ENCODE assay signal across 26 cellular contexts in the genomic region with DNA sequence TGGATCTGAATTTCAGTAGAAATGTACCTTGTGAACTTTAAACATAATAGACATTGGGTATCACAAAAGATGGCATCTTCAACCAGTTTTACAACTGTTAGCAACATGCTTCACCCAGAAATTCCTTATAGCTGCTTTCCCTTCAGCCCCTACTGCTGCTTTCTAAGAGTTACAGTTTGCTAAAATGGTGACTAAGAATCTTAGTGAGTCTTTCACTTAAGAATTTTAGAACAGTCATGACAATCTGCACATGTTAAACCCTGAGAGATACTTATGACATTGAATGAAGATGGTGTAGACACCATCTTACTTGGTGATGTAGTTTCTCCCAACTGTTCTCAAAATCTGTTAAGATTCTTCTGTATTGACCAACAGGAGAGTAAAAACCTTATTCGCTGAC.
"Had no signal": no experiment of that assay in that cellular context is flagged by ENCODE, and none has a peak within 500 bp of the region (broad histone marks: within the 10 kb centered on the region; RNA-seq: fewer than 3 reads in every experiment).

No MANE protein-coding gene starts in this region.

- H3K27ac Mint-ChIP-seq: activated CD4-positive, alpha-beta T cell treated with anti-CD3 and anti-CD28 coated beads, Interleukin-2, amount 10 ng/mL, durations not matched to agents 7 days and 5 days; activated T-helper 2 cell treated with anti-CD3 and anti-CD28 coated beads, Interferon-gamma antibody, Interleukin-2, Interleukin-4, amounts not matched to agents 10 μg/mL and 5 μg/mL and 100 μg/mL, durations not matched to agents 14 hours and 24 hours and 36 hours; endodermal cell; nephron; stimulated activated naive CD8-positive, alpha-beta T cell treated with anti-CD3 and anti-CD28 coated beads, Interleukin-15, Interleukin-2, amounts not matched to agents 100 ng/mL and 50 ng/mL, for 24 hours; T-helper 1 cell treated with Interleukin-12 subunit alpha and Interleukin-12 subunit beta and Interleukin-4 antibody, amounts not matched to agents 30 μg/mL and 1 μg/mL, for 36 hours had no signal

- H3K4me3 ChIP-seq: adrenal gland, body of pancreas, heart left ventricle, left ventricle myocardium inferior, psoas muscle, sigmoid colon, testis, upper lobe of right lung had no signal

- H3K4me3 Mint-ChIP-seq: activated CD4-positive, alpha-beta T cell treated with anti-CD3 and anti-CD28 coated beads, Interleukin-2, amount 10 ng/mL, durations not matched to agents 7 days and 5 days; endodermal cell; nephron; stimulated activated naive CD8-positive, alpha-beta T cell treated with anti-CD3 and anti-CD28 coated beads, Interleukin-15, Interleukin-2, amounts not matched to agents 100 ng/mL and 50 ng/mL, for 24 hours; T-helper 1 cell treated with Interleukin-12 subunit alpha and Interleukin-12 subunit beta and Interleukin-4 antibody, amounts not matched to agents 30 μg/mL and 1 μg/mL, for 36 hours had no signal

- H3K27me3 ChIP-seq: adrenal gland, sigmoid colon, testis, upper lobe of right lung had no signal

- H3K4me1 ChIP-seq: adrenal gland, psoas muscle, upper lobe of right lung had no signal

- H3K27ac ChIP-seq: adrenal gland, body of pancreas, heart left ventricle, left ventricle myocardium inferior, psoas muscle, sigmoid colon, testis, upper lobe of right lung had no signal

- H3K36me3 ChIP-seq: adrenal gland, heart left ventricle, left ventricle myocardium inferior, sigmoid colon, upper lobe of right lung had no signal

- H3K9me3 ChIP-seq: adrenal gland, body of pancreas, psoas muscle, sigmoid colon, testis, upper lobe of right lung had no signal

- FAIRE-seq: frontal cortex, TTC549 had no signal

- H3K4me1 Mint-ChIP-seq: activated CD4-positive, alpha-beta T cell treated with anti-CD3 and anti-CD28 coated beads, Interleukin-2, amount 10 ng/mL, durations not matched to agents 7 days and 5 days; nephron had no signal

- ATAC-seq: body of pancreas, esophagus mucosa, heart left ventricle, psoas muscle, upper lobe of right lung had no signal

- H3K9me3 Mint-ChIP-seq: activated T-helper 2 cell treated with anti-CD3 and anti-CD28 coated beads, Interferon-gamma antibody, Interleukin-2, Interleukin-4, amounts not matched to agents 10 μg/mL and 5 μg/mL and 100 μg/mL, durations not matched to agents 14 hours and 24 hours and 36 hours; endodermal cell; T-helper 1 cell treated with Interleukin-12 subunit alpha and Interleukin-12 subunit beta and Interleukin-4 antibody, amounts not matched to agents 30 μg/mL and 1 μg/mL, for 36 hours had no signal

- DNase-seq: activated CD4-positive, alpha-beta T cell treated with anti-CD3 and anti-CD28 coated beads, Interleukin-2, amount 10 ng/mL, durations not matched to agents 7 days and 5 days; activated CD4-positive, CD25-positive, alpha-beta regulatory T cell; activated CD8-positive, alpha-beta memory T cell treated with anti-CD3 and anti-CD28 coated beads for 24 hours; activated naive CD4-positive, alpha-beta T cell treated with anti-CD3 and anti-CD28 coated beads, Interleukin-2, amount 50 U/mL, for 16 hours; activated T-cell treated with anti-CD3 and anti-CD28 coated beads for 4 hours; adrenal gland; body of pancreas; dermis blood vessel endothelial cell; endodermal cell; heart left ventricle; islet precursor cell; left ventricle myocardium inferior; mesenchymal stem cell; occipital lobe; psoas muscle; sigmoid colon; stimulated activated CD4-positive, alpha-beta T cell treated with anti-CD3 and anti-CD28 coated beads, Interleukin-4, amount 100 ng/mL, for 1 hour; testis; upper lobe of right lung had no signal
